1 cellular context compared by ENCODE assay signal in genomic region chr19:40809358-40810086, GRCh38.
TF ChIP-seq lines count a peak whose summit lies in the region.

No MANE protein-coding gene starts in this region.

TF ChIP-seq in endothelial cell of umbilical vein, 7 proteins besides CTCF, POLR2A, EP300 and RAD21:
- TF ChIP-seq POLR2AphosphoS5 (IDR thresholded peaks at IDR 0.05; ENCODE audit: insufficient read depth, low read depth, low read length) (peak; percentile 25), JUN (IDR thresholded peaks at IDR 0.05; ENCODE audit: borderline replicate concordance, insufficient read depth, insufficient read length, low read depth) (no peak)
TF ChIP-seq in endothelial cell of umbilical vein: peak in this region for 1.
